Comparison of ENCODE assay signal across 8 cellular contexts in the genomic region with DNA sequence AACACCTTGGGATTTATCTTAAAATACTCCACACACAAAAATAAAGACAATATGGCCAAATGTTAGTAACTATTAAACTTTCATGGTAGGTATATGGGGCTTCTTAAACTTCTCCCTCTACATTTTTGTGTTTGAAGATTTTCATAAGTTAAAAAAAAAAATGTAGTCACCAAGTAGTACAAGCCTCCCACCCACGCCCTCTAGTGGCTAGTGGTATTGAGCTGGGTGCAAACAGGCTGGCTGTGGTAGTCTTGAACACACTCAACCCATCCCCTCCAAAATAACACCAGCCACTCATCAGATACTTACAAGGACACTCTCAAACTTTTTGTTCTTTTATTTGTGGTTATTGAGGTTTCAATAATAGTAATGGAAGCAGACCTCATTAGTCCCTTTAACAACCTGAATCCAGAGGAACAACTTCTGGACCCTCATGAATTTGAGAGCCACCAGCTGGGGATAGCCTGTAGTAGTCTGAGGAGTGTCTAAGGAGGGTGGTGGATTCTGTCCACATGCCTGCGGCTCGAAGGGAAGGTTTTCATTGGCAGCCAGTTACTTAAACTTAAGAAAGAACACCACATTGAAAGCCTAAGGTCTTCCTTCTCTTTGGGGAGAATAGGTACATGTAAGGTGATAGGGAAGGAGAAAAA. TPM values are rescaled to one million over a fixed set of nuclear protein-coding genes. Genes with fewer than 3 reads are reported as not detected.
A peak's percentile ranks its signal among the peaks of the same experiment; 100 is the strongest.
DNase-seq lines count a peak whose midpoint lies in the region; ATAC-seq and TF ChIP-seq lines count a peak whose summit lies in the region.

No MANE protein-coding gene starts in this region.

- CTCF ChIA-PET in T-cell (lab: Charles Lee): interaction anchor here (0.7 to 1.5 kb wide), 12 partner anchors 38 to 1333 kb away, joined by 3 to 34 read pairs (median 4); no protein-coding TSS in a partner anchor

- H3K36me3 Mint-ChIP-seq in T-cell: no peaks in the 10 kb centered on the region

- no peak overlapping the region for H3K27ac Mint-ChIP-seq in T-cell

- no peaks in the 10 kb centered on the region for H3K9me3 ChIP-seq in adipocyte (ENCODE audit: control insufficient read depth, low read length)
- H3K9me3 ChIP-seq in hepatocyte (ENCODE audit: low read depth): no peaks in the 10 kb centered on the region

- H3K4me3 ChIP-seq in adipocyte (ENCODE audit: low read length) (no peak overlapping the region), hepatocyte (no peak overlapping the region)

- ATAC-seq in GM21717 (IDR thresholded peaks at IDR 0.05; ENCODE audit: unreplicated experiment) (peak; percentile 73), T-cell (replicated peaks in 1 of 4) (peak; percentile 67 to 81 (median 76))

- H3K27ac ChIP-seq in hepatocyte: no peak overlapping the region

- in situ Hi-C loops in Caki2 (cut with HindIII; ENCODE audit: low pct_unique_long_range_greater_than_20kb, low sequenced_read_pairs): no loop called here

- POLR2A ChIA-PET in T-cell (lab: Charles Lee): no interaction called here

- H3K9me3 Mint-ChIP-seq in T-cell: no peaks in the 10 kb centered on the region

- H3K4me1 ChIP-seq in adipocyte (ENCODE audit: control insufficient read depth, insufficient read depth, low read length) (peaks cover 9% of the 10 kb centered on the region), hepatocyte (ENCODE audit: insufficient read depth) (no peaks in the 10 kb centered on the region)

- H3K36me3 ChIP-seq in adipocyte (ENCODE audit: control insufficient read depth, insufficient read depth, low read length, severe bottlenecking): no peaks in the 10 kb centered on the region
- no peaks in the 10 kb centered on the region for H3K36me3 ChIP-seq in hepatocyte (replicated peaks; ENCODE audit: insufficient read depth, low read depth)

- H4K20me1 ChIP-seq in hepatocyte (ENCODE audit: insufficient read depth, poor library complexity, severe bottlenecking): no peaks in the 10 kb centered on the region

- TF ChIP-seq CTCF in hepatocyte (IDR thresholded peaks at IDR 0.05; ENCODE audit: poor library complexity): peak; percentile 70

- H3K4me1 Mint-ChIP-seq in T-cell: peaks cover 0 to 6% (median 1%) of the 10 kb centered on the region in 3 donors

- peaks cover 31% of the 10 kb centered on the region for H3K27me3 ChIP-seq in adipocyte (replicated peaks; ENCODE audit: control insufficient read depth, insufficient read depth, low read length)
- no peaks in the 10 kb centered on the region for H3K27me3 ChIP-seq in hepatocyte

- H2AFZ ChIP-seq in hepatocyte: no peak overlapping the region

- H3K4me3 Mint-ChIP-seq in T-cell: no peak overlapping the region

- H3K79me2 ChIP-seq in hepatocyte: no peaks in the 10 kb centered on the region

- H3K9me2 ChIP-seq in hepatocyte (replicated peaks; ENCODE audit: insufficient read depth): no peaks in the 10 kb centered on the region

- peak; percentile 55 for DNase-seq in Caki2 (ENCODE audit: low read depth)
- DNase-seq in MV-4-11 (lab: John Stamatoyannopoulos, UW): peak; percentile 52
- DNase-seq in T-cell: peak; percentile 47 to 84 (median 72)
- peak; percentile 92 for DNase-seq in adipocyte (ENCODE audit: low read depth)
- peak; percentile 85 for DNase-seq in hepatocyte (ENCODE audit: low spot score)
- DNase-seq in smooth muscle cell of the brain vasculature (ENCODE audit: low read depth, low spot score): peak; percentile 49
- no peak for DNase-seq in NCI-H187 treated with DMSO at 0.1 percent for 48 hours (lab: John Stamatoyannopoulos, UW)

- 49% methylated on average over 3 of the region's 3 CpGs for WGBS in hepatocyte (ENCODE audit: low lambda C conversion rate, missing lambda C conversion rate)

- no peak overlapping the region for H3K4me2 ChIP-seq in hepatocyte

- no peak overlapping the region for H3K9ac ChIP-seq in adipocyte (ENCODE audit: low read length)

- H3K27me3 Mint-ChIP-seq in T-cell: peaks cover 23 to 36% of the 10 kb centered on the region in 2 donors

RNA-seq across cellular contexts. Expression of a gene that starts 15.6 kb away (rescaled TPM):
- total RNA-seq in Caki2 (2014; rRNA removed; shearing (Covaris generic); ENCODE audit: low replicate concordance): not detected in 2 replicates
- not detected for total RNA-seq in T-cell
- not detected in 2 replicates for total RNA-seq in hepatocyte
- polyA plus RNA-seq in hepatocyte: not detected in 2 replicates
